ENCODE assay signal across 9 cellular contexts in the genomic region with DNA sequence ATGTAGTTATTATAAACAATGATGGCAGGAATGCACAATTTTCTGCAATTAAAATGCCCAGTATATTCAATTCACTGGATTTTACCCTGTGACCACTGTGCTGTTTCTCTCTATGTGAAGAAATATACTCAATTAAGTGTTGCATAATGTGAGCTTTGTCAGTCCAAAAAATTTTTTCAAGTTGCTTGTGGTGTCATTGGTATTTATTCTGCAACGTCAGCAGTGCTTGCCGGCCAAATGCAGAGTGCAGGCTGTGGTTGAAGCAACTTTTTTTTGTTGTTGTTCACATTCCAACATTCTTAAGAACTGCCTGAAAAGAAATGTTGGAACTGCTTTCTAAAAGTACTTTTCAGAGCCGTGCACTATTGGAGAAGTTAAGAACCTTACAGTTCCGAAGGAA.
DNase-seq lines count a peak whose midpoint lies in the region; ATAC-seq, FAIRE-seq and TF ChIP-seq lines count a peak whose summit lies in the region.
"Had no signal": no experiment of that assay in that cellular context is flagged by ENCODE, and none has a peak within 500 bp of the region (broad histone marks: within the 10 kb centered on the region; RNA-seq: fewer than 3 reads in every experiment).

No MANE protein-coding gene starts in this region.

- no peak overlapping the region for H2AFZ ChIP-seq in mammary epithelial cell (ENCODE audit: low read depth, low read length)

- H3K9me3 ChIP-seq in mammary epithelial cell (replicated peaks; ENCODE audit: insufficient read depth, low read length) (no peaks in the 10 kb centered on the region), kidney (ENCODE audit: control insufficient read depth in 1 of 2, low read length in 2 of 2) (no peaks in the 10 kb centered on the region), skeletal muscle tissue (ENCODE audit: control insufficient read depth in 3 of 3, low read length in 3 of 3) (no peaks in the 10 kb centered on the region)

- H4K20me1 ChIP-seq in mammary epithelial cell (ENCODE audit: insufficient read depth, low read length) = no peaks in the 10 kb centered on the region

- no TSS peak for BruUV-seq in mammary epithelial cell (replicated peaks; lab: Mats Ljungman, UMichigan)

- H3K27ac ChIP-seq in mammary epithelial cell (ENCODE audit: insufficient read depth, low read depth, low read length) (no peak overlapping the region), kidney (ENCODE audit: low read depth in 2 of 2, low read length in 2 of 2) (no peak overlapping the region), skeletal muscle tissue (ENCODE audit: low read depth, low read length) (peak overlapping the region; percentile 21)

- peaks cover 4% of the 10 kb centered on the region for H3K4me1 ChIP-seq in mammary epithelial cell (ENCODE audit: insufficient read depth, low read length)
- no peaks in the 10 kb centered on the region for H3K4me1 ChIP-seq in kidney (ENCODE audit: control insufficient read depth in 1 of 2, insufficient read depth in 1 of 2, low read depth in 1 of 2, low read length in 2 of 2)
- H3K4me1 ChIP-seq in skeletal muscle tissue (ENCODE audit: control insufficient read depth in 3 of 3, insufficient read depth in 3 of 3, low read length in 3 of 3) = peaks cover 0 to 12% (median 0%) of the 10 kb centered on the region in 3 donors

- no peaks in the 10 kb centered on the region for H3K79me2 ChIP-seq in mammary epithelial cell (ENCODE audit: insufficient read depth, low read length)

- CTCF ChIA-PET in mammary epithelial cell (lab: Charles Lee; ENCODE audit: low non-redundant PET) = interaction anchor here (0.5 kb wide), 1 partner anchor 798 kb away, joined by 4 read pairs; no protein-coding TSS in a partner anchor

- H3K27me3 ChIP-seq in mammary epithelial cell (ENCODE audit: insufficient read depth, low read length) (no peaks in the 10 kb centered on the region), skeletal muscle tissue (ENCODE audit: control insufficient read depth in 3 of 3, insufficient read depth in 3 of 3, low read length in 3 of 3) (no peaks in the 10 kb centered on the region)

- no peak overlapping the region for H3K4me3 ChIP-seq in mammary epithelial cell (replicated peaks in 1 of 3; ENCODE audit: insufficient read depth in 1 of 3, low read depth in 2 of 3, low read length in 3 of 3)
- no peak overlapping the region for H3K4me3 ChIP-seq in kidney (ENCODE audit: low read length in 2 of 2)
- H3K4me3 ChIP-seq in skeletal muscle tissue (ENCODE audit: low read length in 3 of 3) = no peak overlapping the region

- H3K9ac ChIP-seq in mammary epithelial cell (ENCODE audit: insufficient read depth, low read length) (no peak overlapping the region), kidney (ENCODE audit: low read length in 2 of 2) (no peak overlapping the region), skeletal muscle tissue (ENCODE audit: low read depth in 1 of 3, low read length in 3 of 3) (no peak overlapping the region)

- no peaks in the 10 kb centered on the region for H3K36me3 ChIP-seq in mammary epithelial cell (ENCODE audit: insufficient read depth, low read length)
- H3K36me3 ChIP-seq in kidney (ENCODE audit: control insufficient read depth in 1 of 2, insufficient read depth in 2 of 2, low read length in 2 of 2) = no peaks in the 10 kb centered on the region
- H3K36me3 ChIP-seq in skeletal muscle tissue (ENCODE audit: control insufficient read depth in 3 of 3, insufficient read depth in 3 of 3, low read length in 3 of 3) = no peaks in the 10 kb centered on the region

- ATAC-seq in GM18511 (IDR thresholded peaks at IDR 0.05; ENCODE audit: unreplicated experiment) = no peak

- 0% methylated on average over 3 of the region's 4 CpGs for WGBS in mammary epithelial cell (ENCODE audit: low coverage, missing lambda C conversion rate)

- FAIRE-seq in kidney (lab: Jason Lieb, UNC) = no peak

- intact Hi-C loops in mammary epithelial cell (cut with micrococcal nuclease) (loop anchor here (5.0 kb wide), 1 partner anchor 694 kb away; no protein-coding TSS in a partner anchor), kidney (cut with DNase I) (no loop called here)

- no peak for TF ChIP-seq CTCF in mammary epithelial cell (conservative IDR thresholded peaks at IDR 0.05 in 1 of 2, IDR thresholded peaks at IDR 0.05 in 1 of 2; ENCODE audit: extremely low read depth in 1 of 2, insufficient read depth in 1 of 2, low read depth in 1 of 2, low read length in 2 of 2)
- TF ChIP-seq CTCF in kidney (IDR thresholded peaks at IDR 0.05; ENCODE audit: borderline replicate concordance, extremely low read depth, insufficient read depth) = no peak

- dilution Hi-C loops in mammary epithelial cell (cut with HindIII; ENCODE audit: low sequenced_read_pairs) = no loop called here

- in situ Hi-C loops in mammary epithelial cell (cut with MboI; ENCODE audit: low sequenced_read_pairs in 2 of 2) = no loop called here

- H3K4me2 ChIP-seq in mammary epithelial cell (ENCODE audit: insufficient read depth, low read depth, low read length) = peak overlapping the region; percentile 15

- peak; percentile 31 for DNase-seq in GM03348 (ENCODE audit: low spot score)
- DNase-seq in mammary epithelial cell = peak; percentile 58
- peak; percentile 59 for DNase-seq in kidney
- no peak for DNase-seq in NCI-H774 (lab: John Stamatoyannopoulos, UW)
- DNase-seq in retina = no peak
- DNase-seq in HuH-7.5 (ENCODE audit: low spot score) = no peak
- DNase-seq: activated gamma-delta T cell treated with Interleukin-2 at 50 U/mL for 16 hours had no signal

Comparison
In these comparisons a context has a peak if more than half of its experiments do, and no peak if none do; other contexts are left out.
1. DNase-seq: peak in GM03348 (single experiment), mammary epithelial cell (single experiment) and kidney (single experiment); none in NCI-H774 (single experiment), retina (single experiment) and HuH-7.5 (single experiment).